ENCODE assay signal across 2 cellular contexts in the genomic region with DNA sequence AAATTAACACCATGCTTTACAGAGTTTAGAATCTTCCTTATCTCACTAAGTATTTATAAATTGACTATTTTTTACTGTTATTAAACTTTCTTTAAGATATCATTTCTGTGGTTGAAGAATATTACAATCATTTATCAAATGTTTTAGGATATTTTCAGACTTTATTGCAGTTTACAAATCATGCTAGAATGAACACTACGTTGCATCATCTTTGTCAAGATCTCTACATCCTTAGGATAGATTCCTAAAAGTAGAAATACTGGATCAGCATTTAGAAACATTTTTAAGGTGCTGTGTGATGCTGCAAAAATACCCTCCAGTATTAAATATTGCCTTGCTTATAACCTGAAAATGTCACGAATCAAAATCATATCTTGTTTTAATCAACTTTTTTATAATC.
TF ChIP-seq lines count a peak whose summit lies in the region.

No MANE protein-coding gene starts in this region.

TF ChIP-seq in IMR-90, 13 proteins besides CTCF, POLR2A, EP300 and RAD21:
- TF ChIP-seq CEBPB (IDR thresholded peaks at IDR 0.05; ENCODE audit: low read depth, low read length) (peak; percentile 83), MXI1 (IDR thresholded peaks at IDR 0.05; ENCODE audit: borderline replicate concordance, low read depth, low read length) (no peak)

TF ChIP-seq in GM12891, 5 proteins besides CTCF, POLR2A, EP300 and RAD21:
- TF ChIP-seq TAF1 (IDR thresholded peaks at IDR 0.05; ENCODE audit: low read depth, low read length) (no peak), POLR2AphosphoS5 (IDR thresholded peaks at IDR 0.05; ENCODE audit: low read depth, low read length) (no peak), PAX5 (IDR thresholded peaks at IDR 0.05; ENCODE audit: insufficient read depth, low read length, severe bottlenecking) (no peak), SPI1 (IDR thresholded peaks at IDR 0.05; ENCODE audit: low read depth, low read length) (no peak), POU2F2 (IDR thresholded peaks at IDR 0.05; ENCODE audit: low read depth, low read length) (no peak)
